Comparison of ENCODE assay signal across 1 cellular context in the genomic region with DNA sequence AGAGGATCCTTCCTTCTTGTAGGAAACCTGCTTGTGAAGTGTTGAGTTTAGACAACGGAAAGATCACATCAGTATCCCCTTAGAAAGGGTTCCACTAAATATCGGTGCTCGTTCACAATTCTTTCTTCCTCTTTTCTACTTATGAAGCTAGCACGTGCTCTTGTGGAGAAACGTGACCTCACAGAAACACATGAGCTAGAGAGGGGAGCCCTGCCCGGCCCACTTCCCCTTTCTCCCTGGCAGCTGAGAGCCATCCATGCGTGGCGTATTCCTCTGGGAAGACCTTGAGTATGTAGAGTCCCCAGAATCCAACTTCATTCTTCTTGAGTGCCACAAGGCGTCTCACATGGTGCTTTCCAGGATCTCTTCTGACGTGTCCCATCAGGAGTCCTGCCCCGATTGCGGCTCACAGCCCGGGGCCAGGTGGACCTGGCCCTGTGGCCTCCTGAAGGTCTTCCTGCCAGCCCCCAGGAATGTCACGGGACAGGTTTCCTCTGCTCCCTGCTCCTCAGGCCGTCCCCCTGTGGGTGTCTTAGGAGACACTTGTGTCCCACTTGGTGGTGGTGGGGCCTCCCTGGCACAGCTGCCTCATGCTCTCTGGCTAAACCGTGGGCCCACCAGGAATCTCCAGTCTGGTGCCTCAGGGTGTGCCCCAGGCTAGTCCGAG.
TF ChIP-seq lines count a peak whose summit lies in the region.

No MANE protein-coding gene starts in this region.

TF ChIP-seq in K562, 482 proteins besides CTCF, POLR2A, EP300 and RAD21:
- TF ChIP-seq BHLHE40 (IDR thresholded peaks at IDR 0.05; ENCODE audit: low read length) (peak; percentile 54; the same call in 1 of the 2 replicates), SPI1 (IDR thresholded peaks at IDR 0.05; ENCODE audit: borderline replicate concordance, low read depth, low read length) (peak; percentile 42; the same call in 1 of the 2 replicates)
